In the genomic region with DNA sequence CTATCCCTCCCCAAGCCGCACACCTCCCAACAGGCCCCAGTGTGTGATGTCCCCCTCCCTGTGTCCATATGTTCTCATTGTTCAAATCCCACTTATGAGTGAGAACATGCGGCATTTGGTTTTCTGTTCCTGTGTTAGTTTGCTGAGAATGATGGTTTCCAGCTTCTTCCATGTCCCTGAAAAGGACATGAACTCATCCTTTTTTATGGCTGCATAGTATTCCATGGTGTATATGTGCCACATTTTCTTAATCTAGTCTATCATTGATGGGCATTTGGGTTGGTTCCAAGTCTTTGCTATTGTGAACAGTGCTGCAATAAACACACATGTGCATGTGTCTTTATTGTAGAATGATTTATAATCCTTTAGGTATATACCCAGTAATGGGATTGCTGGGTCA, we compare ENCODE assay signal across 2 cellular contexts. TPM values are rescaled to one million over a fixed set of nuclear protein-coding genes. Genes with fewer than 3 reads are reported as not detected.
"Had no signal": no experiment of that assay in that cellular context is flagged by ENCODE, and none has a peak within 500 bp of the region (broad histone marks: within the 10 kb centered on the region; RNA-seq: fewer than 3 reads in every experiment).

No MANE protein-coding gene starts in this region.

RNA-seq across cellular contexts. Expression of a gene that starts 12.2 kb away (rescaled TPM):
- total RNA-seq: LHCN-M2, NCI-H460 had no signal
